8 cellular contexts compared by ENCODE assay signal in genomic region chr9:115591584-115591984, GRCh38.
DNase-seq lines count a peak whose midpoint lies in the region; ATAC-seq, FAIRE-seq and TF ChIP-seq lines count a peak whose summit lies in the region.

No MANE protein-coding gene starts in this region.

- dilution Hi-C loops in endothelial cell of umbilical vein (cut with MboI; ENCODE audit: extremely low pct_ligation_motif_present, low sequenced_read_pairs) = no loop called here

- H3K14ac ChIP-seq in mesenchymal stem cell (ENCODE audit: low read length in 2 of 2) = no peak overlapping the region

- H3K4ac ChIP-seq in mesenchymal stem cell (ENCODE audit: low read depth in 1 of 2, low read length in 2 of 2) = peak overlapping the region in 1 of 2 experiments; percentile 53

- H3K79me1 ChIP-seq in mesenchymal stem cell (replicated peaks; ENCODE audit: low read length, poor library complexity, severe bottlenecking) = no peaks in the 10 kb centered on the region

- no peak overlapping the region for H2BK120ac ChIP-seq in mesenchymal stem cell (ENCODE audit: low read depth, low read length)

- WGBS in mesenchymal stem cell = 2% methylated on average over 4 of the region's 4 CpGs

- H3K79me2 ChIP-seq in endothelial cell of umbilical vein (ENCODE audit: control insufficient read depth, insufficient read depth, low read length) = no peaks in the 10 kb centered on the region

- H3K36me3 ChIP-seq in endothelial cell of umbilical vein (ENCODE audit: control insufficient read depth in 2 of 2, extremely low read depth in 1 of 2, insufficient read depth in 2 of 2, low read length in 2 of 2) = no peaks in the 10 kb centered on the region
- H3K36me3 ChIP-seq in mesenchymal stem cell (ENCODE audit: control insufficient read depth in 1 of 2, insufficient read depth in 2 of 2, low read depth in 1 of 2, low read length in 2 of 2) = no peaks in the 10 kb centered on the region

- TF ChIP-seq CTCF in GM13977 (IDR thresholded peaks at IDR 0.05; ENCODE audit: extremely low read depth, insufficient read depth, missing control alignments) = peak; percentile 63
- peak; percentile 75 to 78 for TF ChIP-seq CTCF in endothelial cell of umbilical vein (IDR thresholded peaks at IDR 0.05; ENCODE audit: extremely low read depth in 1 of 2, insufficient read depth in 1 of 2, low read depth in 1 of 2, low read length in 2 of 2)

- H2AFZ ChIP-seq in endothelial cell of umbilical vein (ENCODE audit: low read depth, low read length) = no peak overlapping the region
- no peak overlapping the region for H2AFZ ChIP-seq in mesenchymal stem cell (ENCODE audit: low read depth, low read length)

- no peak overlapping the region for H2AK5ac ChIP-seq in mesenchymal stem cell (ENCODE audit: low read length, severe bottlenecking)

- H2BK15ac ChIP-seq in mesenchymal stem cell (ENCODE audit: low read depth, poor library complexity, severe bottlenecking) = no peak overlapping the region

- no peak overlapping the region for H3K27ac ChIP-seq in endothelial cell of umbilical vein (ENCODE audit: insufficient read depth, low read depth, low read length)
- peak overlapping the region; percentile 86 for H3K27ac ChIP-seq in mesenchymal stem cell (ENCODE audit: low read length, poor library complexity, severe bottlenecking)

- in situ Hi-C loops in GM13977 (cut with MboI; ENCODE audit: low pct_unique_long_range_greater_than_20kb, low sequenced_read_pairs, unreplicated experiment) = no loop called here

- H3K4me2 ChIP-seq in endothelial cell of umbilical vein (ENCODE audit: insufficient read depth, low read length) (no peak overlapping the region), mesenchymal stem cell (ENCODE audit: low read length, poor library complexity, severe bottlenecking) (no peak overlapping the region)

- no peaks in the 10 kb centered on the region for H3K9me1 ChIP-seq in endothelial cell of umbilical vein (replicated peaks; ENCODE audit: control insufficient read depth, extremely low read depth, insufficient read depth, low read length)

- no peak overlapping the region for H3K23ac ChIP-seq in mesenchymal stem cell (ENCODE audit: low read length in 2 of 2)

- H3K4me3 ChIP-seq in endothelial cell of umbilical vein (replicated peaks in 1 of 3; ENCODE audit: insufficient read depth in 1 of 3, low read depth in 1 of 3, low read length in 3 of 3) (no peak overlapping the region), mesenchymal stem cell (ENCODE audit: insufficient read depth in 1 of 2, low read depth in 1 of 2, low read length in 2 of 2) (no peak overlapping the region)

- POLR2A ChIA-PET in endothelial cell of umbilical vein (lab: Charles Lee) = no interaction called here

- peak overlapping the region; percentile 45 for H2BK5ac ChIP-seq in mesenchymal stem cell (ENCODE audit: low read depth, low read length, poor library complexity, severe bottlenecking)

- H4K91ac ChIP-seq in mesenchymal stem cell (ENCODE audit: low read length) = no peak overlapping the region

- H3K18ac ChIP-seq in mesenchymal stem cell (ENCODE audit: low read depth in 1 of 2, low read length in 2 of 2) = peak overlapping the region in 1 of 2 experiments; percentile 67

- ATAC-seq in GM18517 (IDR thresholded peaks at IDR 0.05; ENCODE audit: unreplicated experiment) = no peak
- no peak for ATAC-seq in GM19035 (IDR thresholded peaks at IDR 0.05; ENCODE audit: unreplicated experiment)

- H3K4me1 ChIP-seq in endothelial cell of umbilical vein (ENCODE audit: control insufficient read depth, extremely low read depth, insufficient read depth, low read length) (peaks cover 3% of the 10 kb centered on the region), mesenchymal stem cell (ENCODE audit: control insufficient read depth, insufficient read depth, low read depth, low read length) (peaks cover 3% of the 10 kb centered on the region)

- no peaks in the 10 kb centered on the region for H4K20me1 ChIP-seq in endothelial cell of umbilical vein (replicated peaks; ENCODE audit: control insufficient read depth, extremely low read depth, insufficient read depth, low read length)

- H3K9me3 ChIP-seq in endothelial cell of umbilical vein (replicated peaks; ENCODE audit: control insufficient read depth, insufficient read depth, low read length) (no peaks in the 10 kb centered on the region), mesenchymal stem cell (ENCODE audit: control insufficient read depth, low read length) (peaks cover 5% of the 10 kb centered on the region)

- CTCF ChIA-PET in endothelial cell of umbilical vein (lab: Charles Lee) = interaction anchor here (0.6 to 3.2 kb wide), 12 partner anchors 557 to 1269 kb away, joined by 3 to 17 read pairs (median 5); no protein-coding TSS in a partner anchor

- peak; percentile 98 for FAIRE-seq in RCC 7860 (lab: Jason Lieb, UNC)
- peak; percentile 92 for FAIRE-seq in endothelial cell of umbilical vein (lab: Jason Lieb, UNC)

- no TSS peak for BruUV-seq in endothelial cell of umbilical vein (replicated peaks; lab: Mats Ljungman, UMichigan)

- H3K27me3 ChIP-seq in endothelial cell of umbilical vein (ENCODE audit: control insufficient read depth in 2 of 2, insufficient read depth in 2 of 2, low read length in 2 of 2) = peaks cover 0 to 3% of the 10 kb centered on the region in 2 experiments
- H3K27me3 ChIP-seq in mesenchymal stem cell (ENCODE audit: control insufficient read depth in 1 of 2, insufficient read depth in 1 of 2, low read length in 2 of 2) = no peaks in the 10 kb centered on the region

- intact Hi-C loops in endothelial cell of umbilical vein (cut with micrococcal nuclease) = loop anchor here (1.0 kb wide), 1 partner anchor 1070 kb away; no protein-coding TSS in a partner anchor

- H4K8ac ChIP-seq in mesenchymal stem cell (ENCODE audit: low read length) = no peak overlapping the region

- DNase-seq in A172 (ENCODE audit: low spot score) (peak; percentile 98), GM13977 (ENCODE audit: low spot score) (peak; percentile 27), NAMALWA (ENCODE audit: low spot score) (peak; percentile 57), RCC 7860 (ENCODE audit: low spot score) (peak; percentile 98), endothelial cell of umbilical vein (ENCODE audit: low read depth, low spot score) (peak; percentile 90), mesenchymal stem cell (peak; percentile 99)

- H3K9ac ChIP-seq in endothelial cell of umbilical vein (replicated peaks; ENCODE audit: extremely low read depth, insufficient read depth, low read length) (no peak overlapping the region), mesenchymal stem cell (ENCODE audit: low read length) (peak overlapping the region; percentile 98)

- TF ChIP-seq POLR2A in endothelial cell of umbilical vein (IDR thresholded peaks at IDR 0.05; ENCODE audit: low read depth, low read length) = no peak

- H2BK12ac ChIP-seq in mesenchymal stem cell (ENCODE audit: low read length in 2 of 2) = peak overlapping the region in 1 of 2 experiments; percentile 31

TF ChIP-seq in endothelial cell of umbilical vein, 7 proteins besides CTCF, POLR2A, EP300 and RAD21:
- TF ChIP-seq MAX (IDR thresholded peaks at IDR 0.05; ENCODE audit: insufficient read depth, insufficient read length) = no peak
- no peak for TF ChIP-seq GATA2 (IDR thresholded peaks at IDR 0.05; ENCODE audit: insufficient read depth, insufficient read length, low read depth, low read length)
- peak; percentile 72 for TF ChIP-seq FOS (IDR thresholded peaks at IDR 0.05; ENCODE audit: borderline replicate concordance, insufficient read depth, low read length)
- no peak for TF ChIP-seq MYC (IDR thresholded peaks at IDR 0.05; ENCODE audit: low read depth, low read length)
- TF ChIP-seq JUN (IDR thresholded peaks at IDR 0.05; ENCODE audit: borderline replicate concordance, insufficient read depth, insufficient read length, low read depth) = peak; percentile 64
- TF ChIP-seq EZH2 (IDR thresholded peaks at IDR 0.05; ENCODE audit: borderline replicate concordance, low read depth, low read length, severe bottlenecking) = no peak
- TF ChIP-seq POLR2AphosphoS5 (IDR thresholded peaks at IDR 0.05; ENCODE audit: insufficient read depth, low read depth, low read length) = no peak

Comparison
In these comparisons a context has a peak if more than half of its experiments do, and no peak if none do; other contexts are left out.
1. DNase-seq: peak in every context shown above with its lines; median percentile 99 in mesenchymal stem cell; 98 in A172; 98 in RCC 7860; 90 in endothelial cell of umbilical vein; 57 in NAMALWA; 27 in GM13977.